2 cellular contexts compared by ENCODE assay signal in the genomic region with DNA sequence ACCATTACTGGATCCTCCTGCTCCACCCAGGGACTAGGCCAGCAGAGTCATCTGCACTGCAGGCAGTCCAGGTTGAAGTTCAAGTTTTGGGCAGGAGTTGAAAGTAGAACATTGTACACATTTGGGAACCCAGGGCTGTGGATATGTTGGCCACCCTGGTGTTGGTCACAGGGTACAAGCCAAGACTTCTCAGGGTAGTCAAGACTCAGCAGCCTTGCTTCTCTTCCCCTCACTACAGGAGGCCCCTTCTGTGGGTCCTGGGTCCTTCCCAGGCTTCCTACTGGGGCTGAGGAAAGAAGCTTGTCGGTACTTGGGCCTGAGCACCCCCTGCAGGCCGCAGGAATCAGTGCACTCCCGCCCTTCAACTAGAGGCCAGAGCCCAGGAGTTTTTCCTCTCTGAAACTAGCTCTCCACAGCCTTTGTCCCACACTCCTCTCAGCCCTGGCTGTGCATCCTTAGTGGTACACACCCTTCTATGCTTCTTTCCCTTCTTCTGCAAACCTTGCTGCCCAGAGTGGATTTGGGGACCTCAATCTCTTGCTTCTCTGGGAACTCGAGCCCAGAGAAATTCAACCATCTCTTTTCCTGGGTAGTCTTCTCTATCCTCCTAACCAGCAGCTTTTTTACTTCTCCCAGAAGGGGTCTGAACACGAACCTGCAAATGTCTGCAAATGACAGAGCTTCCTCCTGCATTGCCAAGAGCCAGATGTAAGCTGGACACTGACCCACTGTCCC.
TF ChIP-seq lines count a peak whose summit lies in the region.

No MANE protein-coding gene starts in this region.

TF ChIP-seq in WTC11, 78 proteins besides CTCF, POLR2A, EP300 and RAD21 (continues in another document):
- TF ChIP-seq, protein P1, sequence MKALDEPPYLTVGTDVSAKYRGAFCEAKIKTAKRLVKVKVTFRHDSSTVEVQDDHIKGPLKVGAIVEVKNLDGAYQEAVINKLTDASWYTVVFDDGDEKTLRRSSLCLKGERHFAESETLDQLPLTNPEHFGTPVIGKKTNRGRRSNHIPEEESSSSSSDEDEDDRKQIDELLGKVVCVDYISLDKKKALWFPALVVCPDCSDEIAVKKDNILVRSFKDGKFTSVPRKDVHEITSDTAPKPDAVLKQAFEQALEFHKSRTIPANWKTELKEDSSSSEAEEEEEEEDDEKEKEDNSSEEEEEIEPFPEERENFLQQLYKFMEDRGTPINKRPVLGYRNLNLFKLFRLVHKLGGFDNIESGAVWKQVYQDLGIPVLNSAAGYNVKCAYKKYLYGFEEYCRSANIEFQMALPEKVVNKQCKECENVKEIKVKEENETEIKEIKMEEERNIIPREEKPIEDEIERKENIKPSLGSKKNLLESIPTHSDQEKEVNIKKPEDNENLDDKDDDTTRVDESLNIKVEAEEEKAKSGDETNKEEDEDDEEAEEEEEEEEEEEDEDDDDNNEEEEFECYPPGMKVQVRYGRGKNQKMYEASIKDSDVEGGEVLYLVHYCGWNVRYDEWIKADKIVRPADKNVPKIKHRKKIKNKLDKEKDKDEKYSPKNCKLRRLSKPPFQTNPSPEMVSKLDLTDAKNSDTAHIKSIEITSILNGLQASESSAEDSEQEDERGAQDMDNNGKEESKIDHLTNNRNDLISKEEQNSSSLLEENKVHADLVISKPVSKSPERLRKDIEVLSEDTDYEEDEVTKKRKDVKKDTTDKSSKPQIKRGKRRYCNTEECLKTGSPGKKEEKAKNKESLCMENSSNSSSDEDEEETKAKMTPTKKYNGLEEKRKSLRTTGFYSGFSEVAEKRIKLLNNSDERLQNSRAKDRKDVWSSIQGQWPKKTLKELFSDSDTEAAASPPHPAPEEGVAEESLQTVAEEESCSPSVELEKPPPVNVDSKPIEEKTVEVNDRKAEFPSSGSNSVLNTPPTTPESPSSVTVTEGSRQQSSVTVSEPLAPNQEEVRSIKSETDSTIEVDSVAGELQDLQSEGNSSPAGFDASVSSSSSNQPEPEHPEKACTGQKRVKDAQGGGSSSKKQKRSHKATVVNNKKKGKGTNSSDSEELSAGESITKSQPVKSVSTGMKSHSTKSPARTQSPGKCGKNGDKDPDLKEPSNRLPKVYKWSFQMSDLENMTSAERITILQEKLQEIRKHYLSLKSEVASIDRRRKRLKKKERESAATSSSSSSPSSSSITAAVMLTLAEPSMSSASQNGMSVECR (CRISPR knock-in tag; IDR thresholded peaks at IDR 0.05; ENCODE audit: borderline replicate concordance): no peak
- TF ChIP-seq NFYB (CRISPR knock-in tag; conservative IDR thresholded peaks at IDR 0.05; ENCODE audit: low read depth) (no peak), NFATC4 (CRISPR knock-in tag; IDR thresholded peaks at IDR 0.05) (no peak), SMAD4 (CRISPR knock-in tag; IDR thresholded peaks at IDR 0.05) (no peak)
- TF ChIP-seq, protein P2, sequence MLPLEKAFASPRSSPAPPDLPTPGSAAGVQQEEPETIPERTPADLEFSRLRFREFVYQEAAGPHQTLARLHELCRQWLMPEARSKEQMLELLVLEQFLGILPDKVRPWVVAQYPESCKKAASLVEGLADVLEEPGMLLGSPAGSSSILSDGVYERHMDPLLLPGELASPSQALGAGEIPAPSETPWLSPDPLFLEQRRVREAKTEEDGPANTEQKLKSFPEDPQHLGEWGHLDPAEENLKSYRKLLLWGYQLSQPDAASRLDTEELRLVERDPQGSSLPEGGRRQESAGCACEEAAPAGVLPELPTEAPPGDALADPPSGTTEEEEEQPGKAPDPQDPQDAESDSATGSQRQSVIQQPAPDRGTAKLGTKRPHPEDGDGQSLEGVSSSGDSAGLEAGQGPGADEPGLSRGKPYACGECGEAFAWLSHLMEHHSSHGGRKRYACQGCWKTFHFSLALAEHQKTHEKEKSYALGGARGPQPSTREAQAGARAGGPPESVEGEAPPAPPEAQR (CRISPR knock-in tag; IDR thresholded peaks at IDR 0.05): no peak
- TF ChIP-seq, protein P3, sequence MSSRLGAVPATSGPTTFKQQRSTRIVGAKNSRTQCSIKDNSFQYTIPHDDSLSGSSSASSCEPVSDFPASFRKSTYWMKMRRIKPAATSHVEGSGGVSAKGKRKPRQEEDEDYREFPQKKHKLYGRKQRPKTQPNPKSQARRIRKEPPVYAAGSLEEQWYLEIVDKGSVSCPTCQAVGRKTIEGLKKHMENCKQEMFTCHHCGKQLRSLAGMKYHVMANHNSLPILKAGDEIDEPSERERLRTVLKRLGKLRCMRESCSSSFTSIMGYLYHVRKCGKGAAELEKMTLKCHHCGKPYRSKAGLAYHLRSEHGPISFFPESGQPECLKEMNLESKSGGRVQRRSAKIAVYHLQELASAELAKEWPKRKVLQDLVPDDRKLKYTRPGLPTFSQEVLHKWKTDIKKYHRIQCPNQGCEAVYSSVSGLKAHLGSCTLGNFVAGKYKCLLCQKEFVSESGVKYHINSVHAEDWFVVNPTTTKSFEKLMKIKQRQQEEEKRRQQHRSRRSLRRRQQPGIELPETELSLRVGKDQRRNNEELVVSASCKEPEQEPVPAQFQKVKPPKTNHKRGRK (CRISPR knock-in tag; IDR thresholded peaks at IDR 0.05; ENCODE audit: borderline replicate concordance): no peak
- TF ChIP-seq, protein P4, sequence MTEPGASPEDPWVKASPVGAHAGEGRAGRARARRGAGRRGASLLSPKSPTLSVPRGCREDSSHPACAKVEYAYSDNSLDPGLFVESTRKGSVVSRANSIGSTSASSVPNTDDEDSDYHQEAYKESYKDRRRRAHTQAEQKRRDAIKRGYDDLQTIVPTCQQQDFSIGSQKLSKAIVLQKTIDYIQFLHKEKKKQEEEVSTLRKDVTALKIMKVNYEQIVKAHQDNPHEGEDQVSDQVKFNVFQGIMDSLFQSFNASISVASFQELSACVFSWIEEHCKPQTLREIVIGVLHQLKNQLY (CRISPR knock-in tag; IDR thresholded peaks at IDR 0.05): no peak
- TF ChIP-seq, protein P5, sequence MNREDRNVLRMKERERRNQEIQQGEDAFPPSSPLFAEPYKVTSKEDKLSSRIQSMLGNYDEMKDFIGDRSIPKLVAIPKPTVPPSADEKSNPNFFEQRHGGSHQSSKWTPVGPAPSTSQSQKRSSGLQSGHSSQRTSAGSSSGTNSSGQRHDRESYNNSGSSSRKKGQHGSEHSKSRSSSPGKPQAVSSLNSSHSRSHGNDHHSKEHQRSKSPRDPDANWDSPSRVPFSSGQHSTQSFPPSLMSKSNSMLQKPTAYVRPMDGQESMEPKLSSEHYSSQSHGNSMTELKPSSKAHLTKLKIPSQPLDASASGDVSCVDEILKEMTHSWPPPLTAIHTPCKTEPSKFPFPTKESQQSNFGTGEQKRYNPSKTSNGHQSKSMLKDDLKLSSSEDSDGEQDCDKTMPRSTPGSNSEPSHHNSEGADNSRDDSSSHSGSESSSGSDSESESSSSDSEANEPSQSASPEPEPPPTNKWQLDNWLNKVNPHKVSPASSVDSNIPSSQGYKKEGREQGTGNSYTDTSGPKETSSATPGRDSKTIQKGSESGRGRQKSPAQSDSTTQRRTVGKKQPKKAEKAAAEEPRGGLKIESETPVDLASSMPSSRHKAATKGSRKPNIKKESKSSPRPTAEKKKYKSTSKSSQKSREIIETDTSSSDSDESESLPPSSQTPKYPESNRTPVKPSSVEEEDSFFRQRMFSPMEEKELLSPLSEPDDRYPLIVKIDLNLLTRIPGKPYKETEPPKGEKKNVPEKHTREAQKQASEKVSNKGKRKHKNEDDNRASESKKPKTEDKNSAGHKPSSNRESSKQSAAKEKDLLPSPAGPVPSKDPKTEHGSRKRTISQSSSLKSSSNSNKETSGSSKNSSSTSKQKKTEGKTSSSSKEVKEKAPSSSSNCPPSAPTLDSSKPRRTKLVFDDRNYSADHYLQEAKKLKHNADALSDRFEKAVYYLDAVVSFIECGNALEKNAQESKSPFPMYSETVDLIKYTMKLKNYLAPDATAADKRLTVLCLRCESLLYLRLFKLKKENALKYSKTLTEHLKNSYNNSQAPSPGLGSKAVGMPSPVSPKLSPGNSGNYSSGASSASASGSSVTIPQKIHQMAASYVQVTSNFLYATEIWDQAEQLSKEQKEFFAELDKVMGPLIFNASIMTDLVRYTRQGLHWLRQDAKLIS (CRISPR knock-in tag; IDR thresholded peaks at IDR 0.05; ENCODE audit: borderline replicate concordance): no peak

TF ChIP-seq in HepG2, 621 proteins besides CTCF, POLR2A, EP300 and RAD21 (continues in another document):
- TF ChIP-seq ZNF274 (CRISPR knock-in tag; IDR thresholded peaks at IDR 0.05) (0 out of 2 replicates have a peak, but pooled peaks have one; percentile 33), BCL6 (CRISPR knock-in tag; IDR thresholded peaks at IDR 0.05) (0 out of 2 replicates have a peak, but pooled peaks have one; percentile 25), HOXA3 (CRISPR knock-in tag; IDR thresholded peaks at IDR 0.05) (0 out of 2 replicates have a peak, but pooled peaks have one; percentile 21), ZNF234 (CRISPR knock-in tag; conservative IDR thresholded peaks at IDR 0.05) (no peak), HES4 (CRISPR knock-in tag; IDR thresholded peaks at IDR 0.05; ENCODE audit: borderline replicate concordance) (no peak), ZNF598 (CRISPR knock-in tag; IDR thresholded peaks at IDR 0.05; ENCODE audit: borderline replicate concordance) (0 out of 2 replicates have a peak, but pooled peaks have one; percentile 21), PHF5A (CRISPR knock-in tag; IDR thresholded peaks at IDR 0.05; ENCODE audit: low read depth, unreplicated experiment) (no peak), ZNF501 (CRISPR knock-in tag; IDR thresholded peaks at IDR 0.05) (peak; percentile 60), SMC3 (IDR thresholded peaks at IDR 0.05; ENCODE audit: low read length) (peak; percentile 42; the same call in 1 of the 2 replicates), SOX6 (IDR thresholded peaks at IDR 0.05) (no peak), SOX6 (CRISPR knock-in tag; IDR thresholded peaks at IDR 0.05) (peak; percentile 29; the same call in 1 of the 2 replicates), ZKSCAN5 (CRISPR knock-in tag; IDR thresholded peaks at IDR 0.05) (0 out of 2 replicates have a peak, but pooled peaks have one; percentile 69), ZNF563 (CRISPR knock-in tag; IDR thresholded peaks at IDR 0.05) (no peak), HNF4A (CRISPR knock-in tag; IDR thresholded peaks at IDR 0.05) (0 out of 2 replicates have a peak, but pooled peaks have one; percentile 5), LCORL (IDR thresholded peaks at IDR 0.05) (no peak), LCORL (CRISPR knock-in tag; IDR thresholded peaks at IDR 0.05) (peak; percentile 46; the same call in 1 of the 2 replicates), TBL1XR1 (IDR thresholded peaks at IDR 0.05; ENCODE audit: borderline replicate concordance, low read length, partially characterized antibody) (peak; percentile 40), SKI (IDR thresholded peaks at IDR 0.05; ENCODE audit: partially characterized antibody) (peak; percentile 47), GATAD2A (CRISPR knock-in tag; IDR thresholded peaks at IDR 0.05) (0 out of 2 replicates have a peak, but pooled peaks have one; percentile 21)
- TF ChIP-seq, protein P6, sequence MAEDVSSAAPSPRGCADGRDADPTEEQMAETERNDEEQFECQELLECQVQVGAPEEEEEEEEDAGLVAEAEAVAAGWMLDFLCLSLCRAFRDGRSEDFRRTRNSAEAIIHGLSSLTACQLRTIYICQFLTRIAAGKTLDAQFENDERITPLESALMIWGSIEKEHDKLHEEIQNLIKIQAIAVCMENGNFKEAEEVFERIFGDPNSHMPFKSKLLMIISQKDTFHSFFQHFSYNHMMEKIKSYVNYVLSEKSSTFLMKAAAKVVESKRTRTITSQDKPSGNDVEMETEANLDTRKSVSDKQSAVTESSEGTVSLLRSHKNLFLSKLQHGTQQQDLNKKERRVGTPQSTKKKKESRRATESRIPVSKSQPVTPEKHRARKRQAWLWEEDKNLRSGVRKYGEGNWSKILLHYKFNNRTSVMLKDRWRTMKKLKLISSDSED (CRISPR knock-in tag; IDR thresholded peaks at IDR 0.05): no peak
- TF ChIP-seq, protein P7, sequence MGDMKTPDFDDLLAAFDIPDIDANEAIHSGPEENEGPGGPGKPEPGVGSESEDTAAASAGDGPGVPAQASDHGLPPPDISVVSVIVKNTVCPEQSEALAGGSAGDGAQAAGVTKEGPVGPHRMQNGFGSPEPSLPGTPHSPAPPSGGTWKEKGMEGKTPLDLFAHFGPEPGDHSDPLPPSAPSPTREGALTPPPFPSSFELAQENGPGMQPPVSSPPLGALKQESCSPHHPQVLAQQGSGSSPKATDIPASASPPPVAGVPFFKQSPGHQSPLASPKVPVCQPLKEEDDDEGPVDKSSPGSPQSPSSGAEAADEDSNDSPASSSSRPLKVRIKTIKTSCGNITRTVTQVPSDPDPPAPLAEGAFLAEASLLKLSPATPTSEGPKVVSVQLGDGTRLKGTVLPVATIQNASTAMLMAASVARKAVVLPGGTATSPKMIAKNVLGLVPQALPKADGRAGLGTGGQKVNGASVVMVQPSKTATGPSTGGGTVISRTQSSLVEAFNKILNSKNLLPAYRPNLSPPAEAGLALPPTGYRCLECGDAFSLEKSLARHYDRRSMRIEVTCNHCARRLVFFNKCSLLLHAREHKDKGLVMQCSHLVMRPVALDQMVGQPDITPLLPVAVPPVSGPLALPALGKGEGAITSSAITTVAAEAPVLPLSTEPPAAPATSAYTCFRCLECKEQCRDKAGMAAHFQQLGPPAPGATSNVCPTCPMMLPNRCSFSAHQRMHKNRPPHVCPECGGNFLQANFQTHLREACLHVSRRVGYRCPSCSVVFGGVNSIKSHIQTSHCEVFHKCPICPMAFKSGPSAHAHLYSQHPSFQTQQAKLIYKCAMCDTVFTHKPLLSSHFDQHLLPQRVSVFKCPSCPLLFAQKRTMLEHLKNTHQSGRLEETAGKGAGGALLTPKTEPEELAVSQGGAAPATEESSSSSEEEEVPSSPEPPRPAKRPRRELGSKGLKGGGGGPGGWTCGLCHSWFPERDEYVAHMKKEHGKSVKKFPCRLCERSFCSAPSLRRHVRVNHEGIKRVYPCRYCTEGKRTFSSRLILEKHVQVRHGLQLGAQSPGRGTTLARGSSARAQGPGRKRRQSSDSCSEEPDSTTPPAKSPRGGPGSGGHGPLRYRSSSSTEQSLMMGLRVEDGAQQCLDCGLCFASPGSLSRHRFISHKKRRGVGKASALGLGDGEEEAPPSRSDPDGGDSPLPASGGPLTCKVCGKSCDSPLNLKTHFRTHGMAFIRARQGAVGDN (CRISPR knock-in tag; IDR thresholded peaks at IDR 0.05): 0 out of 2 replicates have a peak, but pooled peaks have one; percentile 11
- TF ChIP-seq, protein P8, sequence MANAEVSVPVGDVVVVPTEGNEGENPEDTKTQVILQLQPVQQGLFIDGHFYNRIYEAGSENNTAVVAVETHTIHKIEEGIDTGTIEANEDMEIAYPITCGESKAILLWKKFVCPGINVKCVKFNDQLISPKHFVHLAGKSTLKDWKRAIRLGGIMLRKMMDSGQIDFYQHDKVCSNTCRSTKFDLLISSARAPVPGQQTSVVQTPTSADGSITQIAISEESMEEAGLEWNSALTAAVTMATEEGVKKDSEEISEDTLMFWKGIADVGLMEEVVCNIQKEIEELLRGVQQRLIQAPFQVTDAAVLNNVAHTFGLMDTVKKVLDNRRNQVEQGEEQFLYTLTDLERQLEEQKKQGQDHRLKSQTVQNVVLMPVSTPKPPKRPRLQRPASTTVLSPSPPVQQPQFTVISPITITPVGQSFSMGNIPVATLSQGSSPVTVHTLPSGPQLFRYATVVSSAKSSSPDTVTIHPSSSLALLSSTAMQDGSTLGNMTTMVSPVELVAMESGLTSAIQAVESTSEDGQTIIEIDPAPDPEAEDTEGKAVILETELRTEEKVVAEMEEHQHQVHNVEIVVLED (CRISPR knock-in tag; IDR thresholded peaks at IDR 0.05; ENCODE audit: borderline replicate concordance): no peak
- TF ChIP-seq, protein P9, sequence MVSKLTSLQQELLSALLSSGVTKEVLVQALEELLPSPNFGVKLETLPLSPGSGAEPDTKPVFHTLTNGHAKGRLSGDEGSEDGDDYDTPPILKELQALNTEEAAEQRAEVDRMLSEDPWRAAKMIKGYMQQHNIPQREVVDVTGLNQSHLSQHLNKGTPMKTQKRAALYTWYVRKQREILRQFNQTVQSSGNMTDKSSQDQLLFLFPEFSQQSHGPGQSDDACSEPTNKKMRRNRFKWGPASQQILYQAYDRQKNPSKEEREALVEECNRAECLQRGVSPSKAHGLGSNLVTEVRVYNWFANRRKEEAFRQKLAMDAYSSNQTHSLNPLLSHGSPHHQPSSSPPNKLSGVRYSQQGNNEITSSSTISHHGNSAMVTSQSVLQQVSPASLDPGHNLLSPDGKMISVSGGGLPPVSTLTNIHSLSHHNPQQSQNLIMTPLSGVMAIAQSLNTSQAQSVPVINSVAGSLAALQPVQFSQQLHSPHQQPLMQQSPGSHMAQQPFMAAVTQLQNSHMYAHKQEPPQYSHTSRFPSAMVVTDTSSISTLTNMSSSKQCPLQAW (CRISPR knock-in tag; IDR thresholded peaks at IDR 0.05): 0 out of 2 replicates have a peak, but pooled peaks have one; percentile 25
